ENCODE assay signal across 1 cellular context in the genomic region with DNA sequence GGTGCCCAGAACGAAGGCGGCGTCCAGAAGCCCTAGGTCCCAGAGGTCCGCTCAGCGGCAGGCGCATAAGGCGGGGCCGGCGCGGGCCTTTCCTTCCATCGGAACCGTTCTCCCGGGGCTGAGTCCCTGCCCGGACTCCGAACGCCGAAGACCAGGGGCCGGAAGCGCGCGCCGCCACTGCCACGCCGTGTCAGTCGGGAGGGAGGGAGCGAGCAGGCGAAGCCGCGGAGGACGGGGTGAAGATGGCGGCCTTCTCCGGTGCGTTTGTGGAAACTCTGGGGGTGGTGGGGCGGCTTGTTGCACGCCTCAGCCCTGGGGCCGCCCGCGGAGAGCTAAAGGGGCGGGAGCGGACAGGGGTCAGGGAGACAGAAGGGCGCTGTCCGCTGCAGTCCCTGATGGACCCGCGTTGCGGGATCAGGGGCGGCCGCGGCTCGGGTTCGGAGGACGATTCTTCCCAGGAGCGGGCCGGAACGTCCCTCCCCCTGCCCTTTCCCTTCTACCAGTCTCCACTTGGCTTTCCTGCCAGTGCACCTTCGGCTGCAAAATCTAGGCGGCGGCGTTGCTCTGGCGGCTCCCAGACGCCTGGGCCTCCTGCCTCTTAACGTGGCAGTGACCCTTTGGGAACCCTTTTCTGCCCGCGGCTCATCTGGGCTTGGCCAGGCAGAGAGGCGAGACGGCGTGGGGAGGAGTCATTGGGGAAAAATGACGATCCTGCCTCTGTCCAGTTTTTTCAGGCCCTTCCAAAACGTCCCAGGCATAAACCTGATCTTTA.
TF ChIP-seq lines count a peak whose summit lies in the region.

TSS of gene DDX1 (plus strand) at position 177 of the 772 bp plus-strand sequence. CDS start at position 243, 66 bp downstream.

TF ChIP-seq in HepG2, 621 proteins besides CTCF, POLR2A, EP300 and RAD21 (continued from another document and continues in another):
- TF ChIP-seq KIAA2018 (CRISPR knock-in tag; IDR thresholded peaks at IDR 0.05; ENCODE audit: borderline replicate concordance) (peak; percentile 91; the same call in 1 of the 2 replicates), KLF16 (CRISPR knock-in tag; IDR thresholded peaks at IDR 0.05) (peak in 1 of 2 experiments; percentile 97; a peak in 2 of 4 replicates), ZNF20 (CRISPR knock-in tag; IDR thresholded peaks at IDR 0.05) (peak; percentile 96), CCDC6 (CRISPR knock-in tag; IDR thresholded peaks at IDR 0.05) (peak; percentile 94), IRF2 (CRISPR knock-in tag; IDR thresholded peaks at IDR 0.05) (peak; percentile 99), ZBED4 (CRISPR knock-in tag; IDR thresholded peaks at IDR 0.05; ENCODE audit: borderline replicate concordance) (peak; percentile 94), ZNF703 (CRISPR knock-in tag; IDR thresholded peaks at IDR 0.05; ENCODE audit: borderline replicate concordance) (peak; percentile 98), CAMTA2 (CRISPR knock-in tag; IDR thresholded peaks at IDR 0.05; ENCODE audit: borderline replicate concordance) (peak; percentile 99), BCLAF1 (IDR thresholded peaks at IDR 0.05) (no peak), U2AF1 (optimal IDR thresholded peaks at IDR 0.05; ENCODE audit: low read depth, low read length) (peak; percentile 92), ZFX (CRISPR knock-in tag; IDR thresholded peaks at IDR 0.05; ENCODE audit: low read depth) (peak; percentile 97), TGIF2 (CRISPR knock-in tag; IDR thresholded peaks at IDR 0.05) (peak; percentile 97), ZNF570 (CRISPR knock-in tag; IDR thresholded peaks at IDR 0.05; ENCODE audit: borderline replicate concordance) (peak; percentile 82; the same call in 1 of the 2 replicates), NR1H2 (CRISPR knock-in tag; IDR thresholded peaks at IDR 0.05; ENCODE audit: borderline replicate concordance, low read depth) (peak; percentile 88), SRSF4 (IDR thresholded peaks at IDR 0.05; ENCODE audit: low read depth, low read length, poor library complexity, severe bottlenecking) (no peak), GATA4 (IDR thresholded peaks at IDR 0.05; ENCODE audit: borderline replicate concordance, low read depth) (peak; percentile 80; the same call in 1 of the 2 replicates), ARNT2 (CRISPR knock-in tag; IDR thresholded peaks at IDR 0.05; ENCODE audit: low read depth) (peak; percentile 99), MED1 (CRISPR knock-in tag; IDR thresholded peaks at IDR 0.05) (peak; percentile 95), EEA1 (CRISPR knock-in tag; IDR thresholded peaks at IDR 0.05; ENCODE audit: borderline replicate concordance) (no peak; the same call in 1 of the 2 replicates), ZNF230 (CRISPR knock-in tag; IDR thresholded peaks at IDR 0.05) (peak; percentile 97), XRCC5 (optimal IDR thresholded peaks at IDR 0.05; ENCODE audit: low read length) (peak; percentile 99), MYPOP (CRISPR knock-in tag; IDR thresholded peaks at IDR 0.05) (peak; percentile 97), ARID3A (IDR thresholded peaks at IDR 0.05; ENCODE audit: low read depth, low read length) (no peak), TRAFD1 (CRISPR knock-in tag; IDR thresholded peaks at IDR 0.05; ENCODE audit: borderline replicate concordance) (peak; percentile 73; the same call in 1 of the 2 replicates), ZNF569 (CRISPR knock-in tag; IDR thresholded peaks at IDR 0.05; ENCODE audit: borderline replicate concordance) (0 out of 2 replicates have a peak, but pooled peaks have one; percentile 82), RELA (CRISPR knock-in tag; IDR thresholded peaks at IDR 0.05) (no peak), NCOR1 (IDR thresholded peaks at IDR 0.05; ENCODE audit: borderline replicate concordance, low read length) (peak; percentile 44; the same call in 1 of the 2 replicates)
- TF ChIP-seq, protein P1, sequence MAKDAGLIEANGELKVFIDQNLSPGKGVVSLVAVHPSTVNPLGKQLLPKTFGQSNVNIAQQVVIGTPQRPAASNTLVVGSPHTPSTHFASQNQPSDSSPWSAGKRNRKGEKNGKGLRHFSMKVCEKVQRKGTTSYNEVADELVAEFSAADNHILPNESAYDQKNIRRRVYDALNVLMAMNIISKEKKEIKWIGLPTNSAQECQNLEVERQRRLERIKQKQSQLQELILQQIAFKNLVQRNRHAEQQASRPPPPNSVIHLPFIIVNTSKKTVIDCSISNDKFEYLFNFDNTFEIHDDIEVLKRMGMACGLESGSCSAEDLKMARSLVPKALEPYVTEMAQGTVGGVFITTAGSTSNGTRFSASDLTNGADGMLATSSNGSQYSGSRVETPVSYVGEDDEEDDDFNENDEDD (CRISPR knock-in tag; IDR thresholded peaks at IDR 0.05; ENCODE audit: borderline replicate concordance): peak; percentile 97
- TF ChIP-seq, protein P2, sequence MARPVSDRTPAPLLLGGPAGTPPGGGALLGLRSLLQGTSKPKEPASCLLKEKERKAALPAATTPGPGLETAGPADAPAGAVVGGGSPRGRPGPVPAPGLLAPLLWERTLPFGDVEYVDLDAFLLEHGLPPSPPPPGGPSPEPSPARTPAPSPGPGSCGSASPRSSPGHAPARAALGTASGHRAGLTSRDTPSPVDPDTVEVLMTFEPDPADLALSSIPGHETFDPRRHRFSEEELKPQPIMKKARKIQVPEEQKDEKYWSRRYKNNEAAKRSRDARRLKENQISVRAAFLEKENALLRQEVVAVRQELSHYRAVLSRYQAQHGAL (CRISPR knock-in tag; IDR thresholded peaks at IDR 0.05; ENCODE audit: not compliant biosample characterization): no peak
